In genomic region chr7:98249106-98249505, GRCh38 we compare ENCODE assay signal across 11 cellular contexts. TPM values are rescaled to one million over a fixed set of nuclear protein-coding genes. Genes with fewer than 3 reads are reported as not detected.
DNase-seq lines count a peak whose midpoint lies in the region; ATAC-seq and TF ChIP-seq lines count a peak whose summit lies in the region.
"Had no signal": no experiment of that assay in that cellular context is flagged by ENCODE, and none has a peak within 500 bp of the region (broad histone marks: within the 10 kb centered on the region; RNA-seq: fewer than 3 reads in every experiment).

No MANE protein-coding gene starts in this region.

- H3K4me3 Mint-ChIP-seq in activated CD4-positive, alpha-beta T cell treated with anti-CD3 and anti-CD28 coated beads for 36 hours, result peak overlapping the region; percentile 36
- peak overlapping the region; percentile 8 to 31 for H3K4me3 Mint-ChIP-seq in effector memory CD8-positive, alpha-beta T cell

- H3K4me1 ChIP-seq in OCI-LY3 (ENCODE audit: low read length), result peaks cover 19% of the 10 kb centered on the region
- peaks cover 18 to 28% of the 10 kb centered on the region in 2 donors for H3K4me1 ChIP-seq in gastrocnemius medialis

- H3K4me1 Mint-ChIP-seq in activated CD4-positive, alpha-beta T cell treated with anti-CD3 and anti-CD28 coated beads for 36 hours, result peaks cover 35% of the 10 kb centered on the region
- peaks cover 31 to 45% of the 10 kb centered on the region in 2 donors for H3K4me1 Mint-ChIP-seq in effector memory CD8-positive, alpha-beta T cell (ENCODE audit: low read depth in 2 of 2)

- no peaks in the 10 kb centered on the region for H3K27me3 Mint-ChIP-seq in activated CD4-positive, alpha-beta T cell treated with anti-CD3 and anti-CD28 coated beads for 36 hours
- H3K27me3 Mint-ChIP-seq in effector memory CD8-positive, alpha-beta T cell, result no peaks in the 10 kb centered on the region

- peak overlapping the region; percentile 98 for H3K27ac Mint-ChIP-seq in activated CD4-positive, alpha-beta T cell treated with anti-CD3 and anti-CD28 coated beads for 36 hours
- peak overlapping the region; percentile 94 to 97 for H3K27ac Mint-ChIP-seq in effector memory CD8-positive, alpha-beta T cell

- H3K27ac ChIP-seq in OCI-LY3 (ENCODE audit: low read length) (no peak overlapping the region), gastrocnemius medialis (peak overlapping the region; percentile 41 to 94 (median 88))
- H3K27ac ChIP-seq: epithelial cell of prostate, right lobe of liver had no signal

- DNase-seq in activated CD4-positive, alpha-beta T cell treated with anti-CD3 and anti-CD28 coated beads for 36 hours, result no peak
- no peak for DNase-seq in activated CD4-positive, alpha-beta T cell treated with anti-CD3 and anti-CD28 coated beads for 4 hours
- no peak for DNase-seq in effector memory CD8-positive, alpha-beta T cell
- DNase-seq in gastrocnemius medialis (no peak), NCI-H128 (lab: John Stamatoyannopoulos, UW; ENCODE audit: unreplicated experiment) (no peak), T1000 (lab: John Stamatoyannopoulos, UW) (no peak)
- DNase-seq: right lobe of liver; stimulated activated CD8-positive, alpha-beta memory T cell treated with anti-CD3 and anti-CD28 coated beads, Interleukin-4, amount 100 ng/mL, for 48 hours had no signal

- H3K9me3 ChIP-seq in OCI-LY3 (ENCODE audit: insufficient read depth, low read length), result no peaks in the 10 kb centered on the region
- no peaks in the 10 kb centered on the region for H3K9me3 ChIP-seq in gastrocnemius medialis
- H3K9me3 ChIP-seq: right lobe of liver had no signal

- ATAC-seq in activated CD4-positive, alpha-beta T cell treated with anti-CD3 and anti-CD28 coated beads for 36 hours, result no peak
- no peak for ATAC-seq in effector memory CD8-positive, alpha-beta T cell (replicated peaks)
- ATAC-seq in gastrocnemius medialis (no peak), GM19324 (IDR thresholded peaks at IDR 0.05; ENCODE audit: low FRiP score, unreplicated experiment) (no peak)

- TF ChIP-seq CTCF in OCI-LY3 (IDR thresholded peaks at IDR 0.05; ENCODE audit: low read depth, low read length) (no peak), gastrocnemius medialis (IDR thresholded peaks at IDR 0.05 in 4 of 5, conservative IDR thresholded peaks at IDR 0.05 in 1 of 5) (no peak)

- peaks cover 7% of the 10 kb centered on the region for H3K79me2 ChIP-seq in OCI-LY3 (ENCODE audit: low read length)

- peaks cover 16% of the 10 kb centered on the region for H3K36me3 Mint-ChIP-seq in activated CD4-positive, alpha-beta T cell treated with anti-CD3 and anti-CD28 coated beads for 36 hours (ENCODE audit: low read depth)
- peaks cover 29% of the 10 kb centered on the region for H3K36me3 Mint-ChIP-seq in effector memory CD8-positive, alpha-beta T cell (ENCODE audit: insufficient read depth)

- H3K36me3 ChIP-seq in OCI-LY3 (replicated peaks; ENCODE audit: low read depth, low read length) (no peaks in the 10 kb centered on the region), gastrocnemius medialis (peaks cover 0 to 5% of the 10 kb centered on the region in 2 donors)
- H3K36me3 ChIP-seq: right lobe of liver had no signal

- peak overlapping the region; percentile 5; the same call in 1 of the 2 replicates for H3K4me2 ChIP-seq in OCI-LY3 (ENCODE audit: low read length)

- no peak overlapping the region for H2AFZ ChIP-seq in OCI-LY3 (ENCODE audit: low read depth, low read length)

- H3K4me3 ChIP-seq in OCI-LY3 (ENCODE audit: low read length) (no peak overlapping the region), gastrocnemius medialis (no peak overlapping the region)
- H3K4me3 ChIP-seq: right lobe of liver had no signal

- TF ChIP-seq POLR2A in gastrocnemius medialis (IDR thresholded peaks at IDR 0.05), result no peak

- no peaks in the 10 kb centered on the region for H3K9me3 Mint-ChIP-seq in activated CD4-positive, alpha-beta T cell treated with anti-CD3 and anti-CD28 coated beads for 36 hours (ENCODE audit: low read depth)
- no peaks in the 10 kb centered on the region for H3K9me3 Mint-ChIP-seq in effector memory CD8-positive, alpha-beta T cell

- H3K27me3 ChIP-seq in OCI-LY3 (ENCODE audit: low read depth, low read length) (no peaks in the 10 kb centered on the region), gastrocnemius medialis (no peaks in the 10 kb centered on the region)
- H3K27me3 ChIP-seq: right lobe of liver had no signal

- H4K20me1 ChIP-seq in OCI-LY3 (ENCODE audit: insufficient read depth, low read length), result no peaks in the 10 kb centered on the region

- POLR2A ChIA-PET in activated CD4-positive, alpha-beta T cell treated with anti-CD3 and anti-CD28 coated beads for 36 hours (lab: Charles Lee), result no interaction called here

- CTCF ChIA-PET in activated CD4-positive, alpha-beta T cell treated with anti-CD3 and anti-CD28 coated beads for 36 hours (lab: Charles Lee), result interaction anchor here (1.4 kb wide), 1 partner anchor 83 kb away, joined by 4 read pairs; no protein-coding TSS in a partner anchor

- intact Hi-C loops in activated CD4-positive, alpha-beta T cell treated with anti-CD3 and anti-CD28 coated beads for 36 hours (cut with DNase I, micrococcal nuclease), result no loop called here
- intact Hi-C loops in gastrocnemius medialis (cut with DNase I; ENCODE audit: low total_unique reads), result no loop called here

- H3K9ac ChIP-seq in OCI-LY3 (ENCODE audit: low read length), result no peak overlapping the region

- in situ Hi-C loops in gastrocnemius medialis (cut with MboI; ENCODE audit: low sequenced_read_pairs in 4 of 4), result loop anchor here in 1 of 4 donors (25.0 kb wide), 1 partner anchor 137 kb away; the partner anchor contains the start of gene LMTK2

RNA-seq across cellular contexts. Expression of gene TECPR1, which starts 2.9 kb away (rescaled TPM):
- total RNA-seq in activated CD4-positive, alpha-beta T cell treated with anti-CD3 and anti-CD28 coated beads for 36 hours, result 10 to 100 TPM; 21.8 to 26.5 TPM
- 10 to 100 TPM; 16.0 to 59.6 (median 33.9) TPM for total RNA-seq in gastrocnemius medialis

RNA-seq across cellular contexts. Expression of gene BRI3, which starts 32.4 kb away (rescaled TPM):
- total RNA-seq in activated CD4-positive, alpha-beta T cell treated with anti-CD3 and anti-CD28 coated beads for 36 hours, result 10 to 100 TPM; 45.1 to 47.6 TPM
- 100 to 1,000 TPM in 3 of 4 donors, 10 to 100 TPM in 1; 60.5 to 180 (median 114) TPM for total RNA-seq in gastrocnemius medialis

RNA-seq across cellular contexts. Expression of gene BHLHA15, which starts 37.9 kb away (rescaled TPM):
- under 1 TPM; 0.23 to 0.47 TPM for total RNA-seq in activated CD4-positive, alpha-beta T cell treated with anti-CD3 and anti-CD28 coated beads for 36 hours
- total RNA-seq in gastrocnemius medialis, result 1 to 10 TPM in 3 of 4 donors, not detected in 1; 1.6 to 2.1 (median 1.8) TPM
